Comparison of ENCODE assay signal across 1 cellular context in genomic region chr3:123571973-123572365, GRCh38.
TF ChIP-seq lines count a peak whose summit lies in the region.

No MANE protein-coding gene starts in this region.

TF ChIP-seq in HepG2, 621 proteins besides CTCF, POLR2A, EP300 and RAD21:
- no peak for TF ChIP-seq ZNF207 (IDR thresholded peaks at IDR 0.05; ENCODE audit: borderline replicate concordance)
- no peak for TF ChIP-seq ATRX (CRISPR knock-in tag; IDR thresholded peaks at IDR 0.05; ENCODE audit: borderline replicate concordance)
- no peak for TF ChIP-seq MAFG (CRISPR knock-in tag; IDR thresholded peaks at IDR 0.05)
- peak; percentile 47 to 62; a peak in 3 of 4 replicates for TF ChIP-seq MAFK (conservative IDR thresholded peaks at IDR 0.05 in 1 of 2, IDR thresholded peaks at IDR 0.05 in 1 of 2; ENCODE audit: low read length in 2 of 2)
- TF ChIP-seq THYN1 (CRISPR knock-in tag; IDR thresholded peaks at IDR 0.05; ENCODE audit: borderline replicate concordance, low read depth), result no peak
- TF ChIP-seq, protein P1, sequence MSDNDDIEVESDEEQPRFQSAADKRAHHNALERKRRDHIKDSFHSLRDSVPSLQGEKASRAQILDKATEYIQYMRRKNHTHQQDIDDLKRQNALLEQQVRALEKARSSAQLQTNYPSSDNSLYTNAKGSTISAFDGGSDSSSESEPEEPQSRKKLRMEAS (IDR thresholded peaks at IDR 0.05), result no peak
- TF ChIP-seq MAFF (IDR thresholded peaks at IDR 0.05; ENCODE audit: low read depth, low read length), result peak; percentile 66
- no peak for TF ChIP-seq TGIF2 (CRISPR knock-in tag; IDR thresholded peaks at IDR 0.05)
- no peak for TF ChIP-seq RFX3 (CRISPR knock-in tag; IDR thresholded peaks at IDR 0.05)
